ENCODE assay signal across 30 cellular contexts in genomic region chr10:72842164-72842563, GRCh38. TPM values are rescaled to one million over a fixed set of nuclear protein-coding genes. Genes with fewer than 3 reads are reported as not detected.
"Had no signal": no experiment of that assay in that cellular context is flagged by ENCODE, and none has a peak within 500 bp of the region (broad histone marks: within the 10 kb centered on the region; RNA-seq: fewer than 3 reads in every experiment).

No MANE protein-coding gene starts in this region.

- DNase-seq: stimulated activated CD4-positive, alpha-beta T cell treated with anti-CD3 and anti-CD28 coated beads, Interleukin-2, amount 100 ng/mL, for 48 hours; stimulated activated CD4-positive, alpha-beta T cell treated with anti-CD3 and anti-CD28 coated beads, Interleukin-4, amount 100 ng/mL, for 1 hour; stimulated activated CD4-positive, alpha-beta T cell treated with anti-CD3 and anti-CD28 coated beads, Interleukin-4, amount 100 ng/mL, for 24 hours; stimulated activated CD4-positive, alpha-beta T cell treated with anti-CD3 and anti-CD28 coated beads, Interleukin-4, amount 100 ng/mL, for 4 hours; stimulated activated CD8-positive, alpha-beta memory T cell treated with anti-CD3 and anti-CD28 coated beads, Interleukin-4, amount 100 ng/mL, for 48 hours; stimulated activated naive B cell treated with anti-CD40 and anti-IgM and Interleukin-4, amounts not matched to agents 10 μg/mL and 1 μg/mL and 100 μg/mL, for 72 hours; stimulated activated naive CD4-positive, alpha-beta T cell; stimulated activated naive CD4-positive, alpha-beta T cell treated with Interleukin-2 at 50 U/mL for 16 hours; stimulated activated naive CD8-positive, alpha-beta T cell treated with anti-CD3 and anti-CD28 coated beads, Interleukin-15, amount 100 ng/mL, for 72 hours; stimulated activated naive CD8-positive, alpha-beta T cell treated with anti-CD3 and anti-CD28 coated beads, Interleukin-15, Interleukin-2, amounts not matched to agents 100 U/mL and 50 U/mL, for 24 hours; stomach; substantia nigra; testis; thyroid gland; tibial artery; transverse colon; trophoblast cell; upper lobe of left lung; upper lobe of right lung; uterus had no signal

- H3K27me3 ChIP-seq: stomach, suprapubic skin, testis, thyroid gland, tibial artery, tibial nerve, transverse colon, upper lobe of left lung, upper lobe of right lung, uterus, vagina had no signal

- H3K27me3 Mint-ChIP-seq: stimulated activated memory B cell treated with anti-CD40 and anti-IgM and Interleukin-4, amounts not matched to agents 10 μg/mL and 1 μg/mL and 100 μg/mL, for 72 hours; stimulated activated naive B cell treated with anti-CD40 and anti-IgM and Interleukin-4, amounts not matched to agents 10 μg/mL and 1 μg/mL and 100 μg/mL, for 72 hours; stimulated activated naive CD8-positive, alpha-beta T cell treated with anti-CD3 and anti-CD28 coated beads, Interleukin-15, amount 100 ng/mL, for 72 hours; stimulated activated naive CD8-positive, alpha-beta T cell treated with anti-CD3 and anti-CD28 coated beads, Interleukin-15, Interleukin-2, amounts not matched to agents 100 ng/mL and 50 ng/mL, for 24 hours; type B pancreatic cell had no signal

- H3K9me3 ChIP-seq: stomach, suprapubic skin, testis, thoracic aorta, thyroid gland, tibial artery, tibial nerve, transverse colon, upper lobe of left lung, upper lobe of right lung, uterus, vagina had no signal

- FAIRE-seq: urothelium cell line had no signal

- H3K27ac Mint-ChIP-seq: stimulated activated effector memory CD8-positive, alpha-beta T cell treated with anti-CD3 and anti-CD28 coated beads, Interleukin-12 subunit alpha, Interleukin-12 subunit beta, amount 100 ng/mL, for 72 hours; stimulated activated memory B cell treated with anti-CD40 and anti-IgM and Interleukin-4, amounts not matched to agents 10 μg/mL and 1 μg/mL and 100 μg/mL, for 72 hours; stimulated activated naive B cell treated with anti-CD40 and anti-IgM and Interleukin-4, amounts not matched to agents 10 μg/mL and 1 μg/mL and 100 μg/mL, for 72 hours; stimulated activated naive CD8-positive, alpha-beta T cell treated with anti-CD3 and anti-CD28 coated beads, Interleukin-15, amount 100 ng/mL, for 72 hours; stimulated activated naive CD8-positive, alpha-beta T cell treated with anti-CD3 and anti-CD28 coated beads, Interleukin-15, Interleukin-2, amounts not matched to agents 100 ng/mL and 50 ng/mL, for 24 hours; type B pancreatic cell had no signal

- H3K4me1 Mint-ChIP-seq: stimulated activated effector memory CD8-positive, alpha-beta T cell treated with anti-CD3 and anti-CD28 coated beads, Interleukin-12 subunit alpha, Interleukin-12 subunit beta, amount 100 ng/mL, for 72 hours; stimulated activated memory B cell treated with anti-CD40 and anti-IgM and Interleukin-4, amounts not matched to agents 10 μg/mL and 1 μg/mL and 100 μg/mL, for 72 hours; stimulated activated naive CD8-positive, alpha-beta T cell treated with anti-CD3 and anti-CD28 coated beads, Interleukin-15, amount 100 ng/mL, for 72 hours had no signal

- ATAC-seq: stimulated activated effector memory CD8-positive, alpha-beta T cell treated with anti-CD3 and anti-CD28 coated beads, Interleukin-12 subunit alpha, Interleukin-12 subunit beta, amount 100 ng/mL, for 72 hours; stimulated activated memory B cell treated with anti-CD40 and anti-IgM and Interleukin-4, amounts not matched to agents 10 μg/mL and 1 μg/mL and 100 μg/mL, for 72 hours; stimulated activated naive B cell treated with anti-CD40 and anti-IgM and Interleukin-4, amounts not matched to agents 10 μg/mL and 1 μg/mL and 100 μg/mL, for 72 hours; stimulated activated naive CD8-positive, alpha-beta T cell treated with anti-CD3 and anti-CD28 coated beads, Interleukin-15, amount 100 ng/mL, for 72 hours; stimulated activated naive CD8-positive, alpha-beta T cell treated with anti-CD3 and anti-CD28 coated beads, Interleukin-15, Interleukin-2, amounts not matched to agents 100 U/mL and 50 U/mL, for 24 hours; upper lobe of right lung had no signal

- H3K4me3 Mint-ChIP-seq: stimulated activated effector memory CD8-positive, alpha-beta T cell treated with anti-CD3 and anti-CD28 coated beads, Interleukin-12 subunit alpha, Interleukin-12 subunit beta, amount 100 ng/mL, for 72 hours; stimulated activated memory B cell treated with anti-CD40 and anti-IgM and Interleukin-4, amounts not matched to agents 10 μg/mL and 1 μg/mL and 100 μg/mL, for 72 hours; stimulated activated naive B cell treated with anti-CD40 and anti-IgM and Interleukin-4, amounts not matched to agents 10 μg/mL and 1 μg/mL and 100 μg/mL, for 72 hours; stimulated activated naive CD8-positive, alpha-beta T cell treated with anti-CD3 and anti-CD28 coated beads, Interleukin-15, amount 100 ng/mL, for 72 hours; stimulated activated naive CD8-positive, alpha-beta T cell treated with anti-CD3 and anti-CD28 coated beads, Interleukin-15, Interleukin-2, amounts not matched to agents 100 ng/mL and 50 ng/mL, for 24 hours; type B pancreatic cell had no signal

- H3K27ac ChIP-seq: stomach, suprapubic skin, testis, thoracic aorta, thyroid gland, tibial artery, tibial nerve, transverse colon, upper lobe of left lung, upper lobe of right lung, uterus, vagina had no signal

- H3K36me3 ChIP-seq: suprapubic skin, thoracic aorta, thyroid gland, tibial artery, tibial nerve, transverse colon, upper lobe of left lung, upper lobe of right lung, uterus, vagina had no signal

- H3K36me3 Mint-ChIP-seq: stimulated activated effector memory CD8-positive, alpha-beta T cell treated with anti-CD3 and anti-CD28 coated beads, Interleukin-12 subunit alpha, Interleukin-12 subunit beta, amount 100 ng/mL, for 72 hours had no signal

- H3K4me3 ChIP-seq: stomach, suprapubic skin, testis, thoracic aorta, thyroid gland, tibial artery, tibial nerve, transverse colon, upper lobe of left lung, upper lobe of right lung, uterus, vagina had no signal

- H3K9me3 Mint-ChIP-seq: stimulated activated effector memory CD8-positive, alpha-beta T cell treated with anti-CD3 and anti-CD28 coated beads, Interleukin-12 subunit alpha, Interleukin-12 subunit beta, amount 100 ng/mL, for 72 hours; stimulated activated memory B cell treated with anti-CD40 and anti-IgM and Interleukin-4, amounts not matched to agents 10 μg/mL and 1 μg/mL and 100 μg/mL, for 72 hours; stimulated activated naive B cell treated with anti-CD40 and anti-IgM and Interleukin-4, amounts not matched to agents 10 μg/mL and 1 μg/mL and 100 μg/mL, for 72 hours; stimulated activated naive CD8-positive, alpha-beta T cell treated with anti-CD3 and anti-CD28 coated beads, Interleukin-15, amount 100 ng/mL, for 72 hours; stimulated activated naive CD8-positive, alpha-beta T cell treated with anti-CD3 and anti-CD28 coated beads, Interleukin-15, Interleukin-2, amounts not matched to agents 100 ng/mL and 50 ng/mL, for 24 hours; type B pancreatic cell had no signal

- H3K4me1 ChIP-seq: stomach, suprapubic skin, testis, thyroid gland, tibial artery, tibial nerve, upper lobe of left lung, upper lobe of right lung, uterus had no signal

RNA-seq across cellular contexts. Expression of gene OIT3, which starts 51.4 kb away (rescaled TPM):
- total RNA-seq: subcutaneous adipose tissue, suprapubic skin, thoracic aorta, tibial nerve, upper lobe of right lung, vagina had no signal
